Comparison of ENCODE assay signal across 20 cellular contexts in the genomic region with DNA sequence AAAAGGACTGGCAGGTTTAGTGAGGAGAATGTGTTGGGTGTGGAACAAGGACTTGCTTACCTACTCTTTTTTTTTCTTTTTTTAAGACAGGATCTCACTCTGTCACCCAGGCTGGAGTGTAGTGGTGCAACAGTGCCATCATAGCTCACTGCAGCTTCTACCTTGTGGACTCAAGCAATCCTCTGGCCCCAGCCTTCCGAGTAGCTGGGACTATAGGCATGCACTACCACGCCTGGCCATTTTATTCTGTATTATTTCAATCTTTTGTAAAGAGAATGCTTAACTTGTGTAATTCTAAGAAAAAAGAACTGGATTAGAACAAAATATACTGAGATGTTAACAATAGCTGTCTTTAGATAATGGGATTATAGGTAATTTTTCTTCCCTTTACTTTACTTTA. TPM values are rescaled to one million over a fixed set of nuclear protein-coding genes. Genes with fewer than 3 reads are reported as not detected.
"Had no signal": no experiment of that assay in that cellular context is flagged by ENCODE, and none has a peak within 500 bp of the region (broad histone marks: within the 10 kb centered on the region; RNA-seq: fewer than 3 reads in every experiment).

No MANE protein-coding gene starts in this region.

- FAIRE-seq: endometrium, keratinocyte had no signal

- H3K27ac Mint-ChIP-seq: activated CD4-positive, alpha-beta memory T cell treated with anti-CD3 and anti-CD28 coated beads, Interleukin-2, amount 10 ng/mL, durations not matched to agents 7 days and 5 days; activated T-cell treated with anti-CD3 and anti-CD28 coated beads, Interleukin-2, amount 50 U/mL, for 24 hours; naive B cell; stimulated activated naive CD8-positive, alpha-beta T cell treated with anti-CD3 and anti-CD28 coated beads, Interleukin-15, amount 100 ng/mL, for 72 hours had no signal

- H3K4me3 Mint-ChIP-seq: activated CD4-positive, alpha-beta memory T cell treated with anti-CD3 and anti-CD28 coated beads, Interleukin-2, amount 10 ng/mL, durations not matched to agents 7 days and 5 days; activated T-cell treated with anti-CD3 and anti-CD28 coated beads, Interleukin-2, amount 50 U/mL, for 24 hours; naive B cell; stimulated activated naive CD8-positive, alpha-beta T cell treated with anti-CD3 and anti-CD28 coated beads, Interleukin-15, amount 100 ng/mL, for 72 hours had no signal

- DNase-seq: activated CD4-positive, alpha-beta memory T cell treated with anti-CD3 and anti-CD28 coated beads, Interleukin-2, amount 10 ng/mL, durations not matched to agents 7 days and 5 days; activated CD4-positive, alpha-beta T cell treated with anti-CD3 and anti-CD28 coated beads for 1 hour; activated naive CD4-positive, alpha-beta T cell treated with anti-CD3 and anti-CD28 coated beads, Interleukin-2, amount 50 U/mL, for 16 hours; activated T-cell treated with anti-CD3 and anti-CD28 coated beads, Interleukin-2, amount 50 U/mL, for 24 hours; adrenal gland; dorsolateral prefrontal cortex; left lung; mammary epithelial cell; naive B cell; ovary; spleen; stimulated activated naive CD8-positive, alpha-beta T cell treated with anti-CD3 and anti-CD28 coated beads, Interleukin-15, amount 100 ng/mL, for 72 hours; upper lobe of left lung had no signal

- H3K36me3 Mint-ChIP-seq: naive B cell had no signal

- H3K9me3 Mint-ChIP-seq: activated CD4-positive, alpha-beta memory T cell treated with anti-CD3 and anti-CD28 coated beads, Interleukin-2, amount 10 ng/mL, durations not matched to agents 7 days and 5 days; activated T-cell treated with anti-CD3 and anti-CD28 coated beads, Interleukin-2, amount 50 U/mL, for 24 hours; naive B cell; stimulated activated naive CD8-positive, alpha-beta T cell treated with anti-CD3 and anti-CD28 coated beads, Interleukin-15, amount 100 ng/mL, for 72 hours had no signal

- ATAC-seq: esophagus mucosa; left lung; sciatic nerve; stimulated activated naive CD8-positive, alpha-beta T cell treated with anti-CD3 and anti-CD28 coated beads, Interleukin-15, amount 100 ng/mL, for 72 hours had no signal

- H3K9me3 ChIP-seq: adrenal gland, left lung, ovary, spleen, upper lobe of left lung had no signal

- H3K4me1 Mint-ChIP-seq: activated CD4-positive, alpha-beta memory T cell treated with anti-CD3 and anti-CD28 coated beads, Interleukin-2, amount 10 ng/mL, durations not matched to agents 7 days and 5 days; naive B cell; stimulated activated naive CD8-positive, alpha-beta T cell treated with anti-CD3 and anti-CD28 coated beads, Interleukin-15, amount 100 ng/mL, for 72 hours had no signal

- H3K27me3 ChIP-seq: ovary, upper lobe of left lung had no signal

- H3K4me1 ChIP-seq: adrenal gland, left lung, spleen, upper lobe of left lung had no signal

- H3K27ac ChIP-seq: adrenal gland, dorsolateral prefrontal cortex, left lung, ovary, spleen, upper lobe of left lung had no signal

- H3K4me3 ChIP-seq: adrenal gland, dorsolateral prefrontal cortex, left lung, ovary, spleen, upper lobe of left lung had no signal

- H3K36me3 ChIP-seq: adrenal gland, left lung, ovary, spleen, upper lobe of left lung had no signal

RNA-seq across cellular contexts. Expression of gene VRTN, which starts 1.9 kb away (rescaled TPM):
- total RNA-seq: activated CD4-positive, alpha-beta memory T cell treated with anti-CD3 and anti-CD28 coated beads, Interleukin-2, amount 10 ng/mL, durations not matched to agents 7 days and 5 days; dorsolateral prefrontal cortex; esophagus mucosa; left lung; mammary epithelial cell; mononuclear cell; pulmonary artery endothelial cell; sciatic nerve; spleen; temporal lobe had no signal
- polyA plus RNA-seq: adrenal gland, keratinocyte, mammary epithelial cell had no signal
